18 cellular contexts compared by ENCODE assay signal in the genomic region with DNA sequence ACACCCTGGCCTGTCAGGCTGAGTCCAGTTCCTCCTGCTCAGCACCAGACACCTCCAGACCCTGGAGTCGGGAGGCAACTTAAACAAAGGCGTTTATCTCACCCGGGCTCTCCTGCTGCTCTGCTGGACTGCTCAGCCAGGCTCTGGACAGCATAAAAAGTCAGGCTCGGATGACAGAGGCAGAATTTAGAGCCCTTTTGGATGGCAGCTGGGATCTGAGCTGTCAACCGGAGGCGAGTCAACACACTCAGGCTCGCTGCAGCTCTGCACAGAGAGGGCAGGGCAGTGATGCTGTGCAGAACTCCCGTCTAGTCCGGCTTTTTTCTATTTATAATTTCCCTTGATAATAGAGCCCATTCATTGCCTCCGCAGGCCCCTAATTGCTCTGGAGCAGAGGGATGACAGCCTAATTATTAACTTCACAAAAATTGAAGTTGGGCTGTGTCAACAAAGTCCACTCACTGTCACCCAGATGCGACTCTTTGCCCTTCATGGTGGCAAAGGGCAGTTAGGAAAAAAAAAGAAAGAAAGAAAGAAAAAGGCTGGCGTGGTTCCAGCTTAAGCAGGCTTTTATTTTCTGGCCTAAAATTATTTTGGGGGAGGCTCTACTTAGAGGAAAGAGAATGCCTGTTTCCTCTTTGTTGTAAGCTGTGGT. TPM values are rescaled to one million over a fixed set of nuclear protein-coding genes. Genes with fewer than 3 reads are reported as not detected.
DNase-seq lines count a peak whose midpoint lies in the region; ATAC-seq, FAIRE-seq and TF ChIP-seq lines count a peak whose summit lies in the region.
"Had no signal": no experiment of that assay in that cellular context is flagged by ENCODE, and none has a peak within 500 bp of the region (broad histone marks: within the 10 kb centered on the region; RNA-seq: fewer than 3 reads in every experiment).

No MANE protein-coding gene starts in this region.

- no peaks in the 10 kb centered on the region for H3K79me1 ChIP-seq in H1 (ENCODE audit: low read depth, low read length)

- DNase-seq in AG20443 (ENCODE audit: low spot score) = peak; percentile 40
- DNase-seq in NCI-H69 (lab: John Stamatoyannopoulos, UW) = peak; percentile 98
- no peak for DNase-seq in H1 (ENCODE audit: low read depth in 1 of 2, low spot score in 2 of 2)
- DNase-seq in left lobe of liver (ENCODE audit: low spot score) = no peak
- DNase-seq in activated CD8-positive, alpha-beta T cell treated with anti-CD3 and anti-CD28 coated beads, Interleukin-2, amount 10 ng/mL, durations not matched to agents 7 days and 5 days = no peak
- DNase-seq in Calu3 = no peak
- no peak for DNase-seq in CD4-positive, alpha-beta memory T cell
- no peak for DNase-seq in GM20000 (ENCODE audit: low spot score)
- DNase-seq: activated CD4-positive, alpha-beta T cell treated with anti-CD3 and anti-CD28 coated beads, Interleukin-2, amount 50 U/mL, for 1 hour; activated naive CD8-positive, alpha-beta T cell treated with anti-CD3 and anti-CD28 coated beads, Interleukin-2, amount 50 U/mL, for 24 hours; activated T-cell treated with anti-CD3 and anti-CD28 coated beads, Interleukin-2, amount 50 U/mL, for 72 hours; DMS153; H9; mammary epithelial cell; NCI-H524 treated with DMSO at 0.1 percent for 48 hours; RPMI8226 had no signal

- H3K27me3 ChIP-seq in H1 (replicated peaks in 1 of 4; ENCODE audit: control insufficient read depth in 3 of 4, extremely low read depth in 1 of 4, insufficient read depth in 3 of 4, low read length in 3 of 4) = peaks cover 0 to 4% (median 2%) of the 10 kb centered on the region in 4 experiments; a peak in 6 of 7 replicates
- no peaks in the 10 kb centered on the region for H3K27me3 ChIP-seq in CD4-positive, alpha-beta memory T cell (ENCODE audit: insufficient read depth, low read length)

- H3K9me3 ChIP-seq in H1 (ENCODE audit: insufficient read depth in 2 of 2, low read depth in 1 of 2, low read length in 1 of 2) = no peaks in the 10 kb centered on the region
- H3K9me3 ChIP-seq in CD4-positive, alpha-beta memory T cell (ENCODE audit: control insufficient read depth in 1 of 2, low read length in 2 of 2) = no peaks in the 10 kb centered on the region

- FAIRE-seq in H1 (lab: Jason Lieb, UNC) = no peak

- no peak overlapping the region for H3K14ac ChIP-seq in H1 (ENCODE audit: insufficient read length)

- H3K4me1 ChIP-seq in H1 (replicated peaks in 1 of 4; ENCODE audit: control insufficient read depth in 3 of 4, insufficient read depth in 4 of 4, low read length in 3 of 4) = peaks cover 6 to 28% (median 15%) of the 10 kb centered on the region in 4 experiments
- H3K4me1 ChIP-seq in CD4-positive, alpha-beta memory T cell (ENCODE audit: insufficient read depth, low read length) = peaks cover 16% of the 10 kb centered on the region

- peak overlapping the region; percentile 83; the same call in 1 of the 2 replicates for H2BK20ac ChIP-seq in H1 (ENCODE audit: low read length)

- intact Hi-C loops in Calu3 (cut with micrococcal nuclease; ENCODE audit: unreplicated experiment) = loop anchor here (5.0 kb wide), 1 partner anchor 1027 kb away; no protein-coding TSS in a partner anchor
- intact Hi-C loops in CD4-positive, alpha-beta memory T cell (cut with micrococcal nuclease) = loop anchor here (5.0 kb wide), 1 partner anchor 42 kb away; no protein-coding TSS in a partner anchor

- H3K79me2 ChIP-seq in H1 (ENCODE audit: control insufficient read depth in 1 of 2, insufficient read depth in 2 of 2, low read length in 2 of 2) = no peaks in the 10 kb centered on the region

- CTCF ChIA-PET in H1 (lab: Charles Lee; ENCODE audit: partially characterized antibody) = interaction anchor here (0.6 to 11.1 kb wide), 7 partner anchors 25 to 814 kb away, joined by 3 to 184 read pairs (median 5); a partner anchor contains a TSS
- CTCF ChIA-PET in activated CD8-positive, alpha-beta T cell treated with anti-CD3 and anti-CD28 coated beads, Interleukin-2, amount 10 ng/mL, durations not matched to agents 7 days and 5 days (lab: Charles Lee) = interaction anchor here (6.5 kb wide), 1 partner anchor 39 kb away, joined by 155 read pairs; a partner anchor contains a TSS
- CTCF ChIA-PET in Calu3 (lab: Charles Lee) = no interaction called here
- CTCF ChIA-PET in CD4-positive, alpha-beta memory T cell (lab: Charles Lee; ENCODE audit: partially characterized antibody) = no interaction called here

- ATAC-seq in left lobe of liver = peak; percentile 35
- no peak for ATAC-seq in activated CD8-positive, alpha-beta T cell treated with anti-CD3 and anti-CD28 coated beads, Interleukin-2, amount 10 ng/mL, durations not matched to agents 7 days and 5 days
- ATAC-seq: activated naive CD8-positive, alpha-beta T cell treated with anti-CD3 and anti-CD28 coated beads, Interleukin-2, amount 50 U/mL, for 24 hours; activated T-cell treated with anti-CD3 and anti-CD28 coated beads, Interleukin-2, amount 50 U/mL, for 72 hours had no signal

- H3K23me2 ChIP-seq in H1 (ENCODE audit: low read depth, low read length) = no peaks in the 10 kb centered on the region; the same call in 1 of the 2 replicates

- TF ChIP-seq EP300 in H1 (IDR thresholded peaks at IDR 0.05; ENCODE audit: borderline replicate concordance in 1 of 2, low read depth in 2 of 2, low read length in 2 of 2) = no peak

- peak overlapping the region; percentile 47; the same call in 1 of the 2 replicates for H4K8ac ChIP-seq in H1 (ENCODE audit: extremely low read depth, insufficient read depth, low read length)

- WGBS in H1 (ENCODE audit: extremely low coverage in 1 of 2, insufficient coverage in 1 of 2, insufficient read length in 1 of 2, insufficient replicate concordance in 2 of 2, low coverage in 1 of 2, low lambda C conversion rate in 2 of 2, missing lambda C conversion rate in 1 of 2), 2 experiments = 86% methylated on average over 12 of the region's 12 CpGs; no CpG with 5 or more reads in 1 of the 2 experiments

- no peak overlapping the region for H3K18ac ChIP-seq in H1 (ENCODE audit: extremely low read depth, low read length)

- no peaks in the 10 kb centered on the region for H3K36me3 Mint-ChIP-seq in activated CD8-positive, alpha-beta T cell treated with anti-CD3 and anti-CD28 coated beads, Interleukin-2, amount 10 ng/mL, durations not matched to agents 7 days and 5 days (ENCODE audit: low read depth)
- no peaks in the 10 kb centered on the region for H3K36me3 Mint-ChIP-seq in Calu3 (ENCODE audit: insufficient read depth, unreplicated experiment)
- H3K36me3 Mint-ChIP-seq in CD4-positive, alpha-beta memory T cell = no peaks in the 10 kb centered on the region

- no peak overlapping the region for H3K4me2 ChIP-seq in H1 (ENCODE audit: insufficient read depth in 1 of 2, low read depth in 2 of 2, low read length in 2 of 2)

- no peak overlapping the region for H3K4me3 Mint-ChIP-seq in activated CD8-positive, alpha-beta T cell treated with anti-CD3 and anti-CD28 coated beads, Interleukin-2, amount 10 ng/mL, durations not matched to agents 7 days and 5 days
- no peak overlapping the region for H3K4me3 Mint-ChIP-seq in Calu3 (ENCODE audit: low read depth, unreplicated experiment)
- H3K4me3 Mint-ChIP-seq in CD4-positive, alpha-beta memory T cell = no peak overlapping the region
- H3K4me3 Mint-ChIP-seq: activated naive CD8-positive, alpha-beta T cell treated with anti-CD3 and anti-CD28 coated beads, Interleukin-2, amount 50 U/mL, for 24 hours; activated T-cell treated with anti-CD3 and anti-CD28 coated beads, Interleukin-2, amount 50 U/mL, for 72 hours; H9; IgD-negative memory B cell had no signal

- TF ChIP-seq CTCF in H1 (IDR thresholded peaks at IDR 0.05; ENCODE audit: control extremely low read depth in 1 of 3, insufficient read depth in 1 of 3, low read depth in 1 of 3, low read length in 3 of 3) (no peak), Calu3 (IDR thresholded peaks at IDR 0.05; ENCODE audit: unreplicated experiment) (no peak), GM20000 (IDR thresholded peaks at IDR 0.05; ENCODE audit: extremely low read depth, missing control alignments) (no peak)

- no TSS peak for BruUV-seq in Calu3 (replicated peaks; lab: Mats Ljungman, UMichigan)

- H2AFZ ChIP-seq in H1 (ENCODE audit: low read length) = no peak overlapping the region

- H3K36me3 ChIP-seq in H1 (ENCODE audit: control insufficient read depth in 2 of 4, insufficient read depth in 4 of 4, low read length in 3 of 4) = no peaks in the 10 kb centered on the region
- H3K36me3 ChIP-seq in CD4-positive, alpha-beta memory T cell (ENCODE audit: insufficient read depth, low read length) = no peaks in the 10 kb centered on the region

- H3K27me3 Mint-ChIP-seq in activated CD8-positive, alpha-beta T cell treated with anti-CD3 and anti-CD28 coated beads, Interleukin-2, amount 10 ng/mL, durations not matched to agents 7 days and 5 days (ENCODE audit: low read depth) = peaks cover 53% of the 10 kb centered on the region
- H3K27me3 Mint-ChIP-seq in Calu3 (ENCODE audit: unreplicated experiment) = peaks cover 85% of the 10 kb centered on the region
- peaks cover 49 to 59% of the 10 kb centered on the region in 2 donors for H3K27me3 Mint-ChIP-seq in CD4-positive, alpha-beta memory T cell

- no peak overlapping the region for H3K23ac ChIP-seq in H1 (ENCODE audit: insufficient read length)

- no peaks in the 10 kb centered on the region for H3K9me3 Mint-ChIP-seq in activated CD8-positive, alpha-beta T cell treated with anti-CD3 and anti-CD28 coated beads, Interleukin-2, amount 10 ng/mL, durations not matched to agents 7 days and 5 days (ENCODE audit: insufficient read depth)
- no peaks in the 10 kb centered on the region for H3K9me3 Mint-ChIP-seq in Calu3 (ENCODE audit: low read depth, unreplicated experiment)
- no peaks in the 10 kb centered on the region for H3K9me3 Mint-ChIP-seq in CD4-positive, alpha-beta memory T cell
- H3K9me3 Mint-ChIP-seq: activated naive CD8-positive, alpha-beta T cell treated with anti-CD3 and anti-CD28 coated beads, Interleukin-2, amount 50 U/mL, for 24 hours; activated T-cell treated with anti-CD3 and anti-CD28 coated beads, Interleukin-2, amount 50 U/mL, for 72 hours; IgD-negative memory B cell had no signal

- TF ChIP-seq RAD21 in H1 (IDR thresholded peaks at IDR 0.05 in 1 of 2, conservative IDR thresholded peaks at IDR 0.05 in 1 of 2; ENCODE audit: low read depth in 2 of 2, low read length in 2 of 2) = no peak

- H3K9ac ChIP-seq in H1 (replicated peaks in 1 of 4; ENCODE audit: extremely low read depth in 1 of 4, low read depth in 3 of 4, low read length in 3 of 4) = no peak overlapping the region

- peak overlapping the region; percentile 70; the same call in 1 of the 2 replicates for H2BK12ac ChIP-seq in H1 (ENCODE audit: low read depth, low read length)

- peak overlapping the region; percentile 75 for H4K91ac ChIP-seq in H1 (replicated peaks; ENCODE audit: insufficient read length, low read length)

- H2AK5ac ChIP-seq in H1 (ENCODE audit: low read depth, low read length) = no peak overlapping the region

- H3K27ac Mint-ChIP-seq in activated CD8-positive, alpha-beta T cell treated with anti-CD3 and anti-CD28 coated beads, Interleukin-2, amount 10 ng/mL, durations not matched to agents 7 days and 5 days = no peak overlapping the region
- H3K27ac Mint-ChIP-seq in Calu3 (ENCODE audit: unreplicated experiment) = no peak overlapping the region
- no peak overlapping the region for H3K27ac Mint-ChIP-seq in CD4-positive, alpha-beta memory T cell
- H3K27ac Mint-ChIP-seq: activated naive CD8-positive, alpha-beta T cell treated with anti-CD3 and anti-CD28 coated beads, Interleukin-2, amount 50 U/mL, for 24 hours; activated T-cell treated with anti-CD3 and anti-CD28 coated beads, Interleukin-2, amount 50 U/mL, for 72 hours; IgD-negative memory B cell had no signal

- H3K4me1 Mint-ChIP-seq in activated CD8-positive, alpha-beta T cell treated with anti-CD3 and anti-CD28 coated beads, Interleukin-2, amount 10 ng/mL, durations not matched to agents 7 days and 5 days (ENCODE audit: low read depth) = peaks cover 27% of the 10 kb centered on the region
- peaks cover 11% of the 10 kb centered on the region for H3K4me1 Mint-ChIP-seq in Calu3 (ENCODE audit: low read depth, unreplicated experiment)
- peaks cover 11 to 15% (median 13%) of the 10 kb centered on the region in 4 donors for H3K4me1 Mint-ChIP-seq in CD4-positive, alpha-beta memory T cell

- no peak overlapping the region for H2BK15ac ChIP-seq in H1 (ENCODE audit: low read length)

- H4K20me1 ChIP-seq in H1 (replicated peaks in 1 of 2; ENCODE audit: control insufficient read depth in 1 of 2, insufficient read depth in 2 of 2, low read length in 2 of 2) = no peaks in the 10 kb centered on the region

- no peak overlapping the region for H2BK120ac ChIP-seq in H1 (replicated peaks; ENCODE audit: low read depth, low read length)

- H3K56ac ChIP-seq in H1 (replicated peaks; ENCODE audit: insufficient read length, low read depth, low read length) = no peak overlapping the region

- no peak for TF ChIP-seq POLR2A in H1 (IDR thresholded peaks at IDR 0.05; ENCODE audit: control extremely low read depth in 1 of 2, low read depth in 2 of 2, low read length in 2 of 2)

- no peak overlapping the region for H4K5ac ChIP-seq in H1 (ENCODE audit: insufficient read length, low read depth, low read length)

- H2BK5ac ChIP-seq in H1 (ENCODE audit: low read depth, low read length) = peak overlapping the region; percentile 74; the same call in 1 of the 2 replicates

- POLR2A ChIA-PET in H1 (lab: Charles Lee; ENCODE audit: partially characterized antibody) = interaction anchor here (11.0 to 25.8 kb wide), 2 partner anchors 25 to 38 kb away, joined by 300 to 536 read pairs; a partner anchor contains a TSS
- POLR2A ChIA-PET in activated CD8-positive, alpha-beta T cell treated with anti-CD3 and anti-CD28 coated beads, Interleukin-2, amount 10 ng/mL, durations not matched to agents 7 days and 5 days (lab: Charles Lee) = no interaction called here
- POLR2A ChIA-PET in CD4-positive, alpha-beta memory T cell (lab: Charles Lee; ENCODE audit: partially characterized antibody) = no interaction called here

- no peak overlapping the region for H3K4me3 ChIP-seq in H1 (ENCODE audit: extremely low read depth in 1 of 4, insufficient read depth in 2 of 4, low read depth in 3 of 4, low read length in 4 of 4)
- no peak overlapping the region for H3K4me3 ChIP-seq in CD4-positive, alpha-beta memory T cell (ENCODE audit: low read length in 2 of 2)

- H3K4ac ChIP-seq in H1 (replicated peaks; ENCODE audit: insufficient read length, low read depth, low read length) = no peak overlapping the region

- H3K27ac ChIP-seq in H1 (ENCODE audit: low read depth, low read length) = no peak overlapping the region
- H3K27ac ChIP-seq in CD4-positive, alpha-beta memory T cell (ENCODE audit: low read depth, low read length) = no peak overlapping the region

RNA-seq across cellular contexts. Expression of a gene that starts 37.6 kb away (rescaled TPM):
- total RNA-seq in H1 (2021; fragmentation: NEBNext Ultra II Directional; extraction: Animal tissue kit (Norgen Biotek cat#: 25700)) = 40.0 and 53.1 TPM in 2 replicates
- polyA plus RNA-seq in H1 (2011; rRNA removed) = 26.4 and 52.2 TPM in 2 replicates
- 118 TPM for polyA plus RNA-seq in H1 (2011; cell fraction: cytosol; rRNA removed)
- 43.8 TPM for polyA plus RNA-seq in H1 (2011; cell fraction: nucleus; rRNA removed)
- polyA plus RNA-seq in H1 (2012, experiment 1 of 2) = 62.3 to 83.5 TPM (median 69.6 TPM) in 4 replicates
- polyA plus RNA-seq in H1 (2012, experiment 2 of 2) = 21.7 TPM
- 25.8 TPM for polyA plus RNA-seq in H1 (2013, experiment 1 of 2)
- 30.5 TPM for polyA plus RNA-seq in H1 (2013, experiment 2 of 2)
- 21.7 and 32.5 TPM in 2 replicates for polyA minus RNA-seq in H1 (2011; rRNA and poly(A)+ RNA removed)
- 81.5 TPM for polyA minus RNA-seq in H1 (2011; cell fraction: cytosol; rRNA and poly(A)+ RNA removed)
- polyA minus RNA-seq in H1 (2011; cell fraction: nucleus; rRNA and poly(A)+ RNA removed) = 67.2 TPM
- total RNA-seq in left lobe of liver = 0.65 TPM
- total RNA-seq in activated CD8-positive, alpha-beta T cell treated with anti-CD3 and anti-CD28 coated beads, Interleukin-2, amount 10 ng/mL, durations not matched to agents 7 days and 5 days = 10 to 100 TPM; 14.8 to 16.6 TPM
- total RNA-seq in Calu3 (2022) = 48.3 and 60.4 TPM in 2 replicates
- not detected for total RNA-seq in CD4-positive, alpha-beta memory T cell
- not detected for polyA plus RNA-seq in CD4-positive, alpha-beta memory T cell
- polyA plus RNA-seq: IgD-negative memory B cell had no signal

RNA-seq across cellular contexts. Expression of a gene that starts 55.6 kb away (rescaled TPM):
- total RNA-seq in H1 (2021; fragmentation: NEBNext Ultra II Directional; extraction: Animal tissue kit (Norgen Biotek cat#: 25700)) = not detected in 2 replicates
- polyA plus RNA-seq in H1 (2011; rRNA removed) = 0.13 TPM in 1 of 2 replicates, not detected in the other
- polyA plus RNA-seq in H1 (2011; cell fraction: cytosol; rRNA removed) = not detected
- polyA plus RNA-seq in H1 (2011; cell fraction: nucleus; rRNA removed) = 0.21 TPM
- 0.11 TPM in 1 of 4 replicates, not detected in the others for polyA plus RNA-seq in H1 (2012, experiment 1 of 2)
- polyA plus RNA-seq in H1 (2012, experiment 2 of 2) = 0.09 TPM
- 0.12 TPM for polyA plus RNA-seq in H1 (2013, experiment 1 of 2)
- not detected for polyA plus RNA-seq in H1 (2013, experiment 2 of 2)
- 0.09 TPM in 1 of 2 replicates, not detected in the other for polyA minus RNA-seq in H1 (2011; rRNA and poly(A)+ RNA removed)
- not detected for polyA minus RNA-seq in H1 (2011; cell fraction: cytosol; rRNA and poly(A)+ RNA removed)
- 1.5 TPM for polyA minus RNA-seq in H1 (2011; cell fraction: nucleus; rRNA and poly(A)+ RNA removed)
- total RNA-seq in left lobe of liver = not detected
- not detected for total RNA-seq in activated CD8-positive, alpha-beta T cell treated with anti-CD3 and anti-CD28 coated beads, Interleukin-2, amount 10 ng/mL, durations not matched to agents 7 days and 5 days
- total RNA-seq in Calu3 (2022) = not detected in 2 replicates
- total RNA-seq in CD4-positive, alpha-beta memory T cell = not detected
- not detected for polyA plus RNA-seq in CD4-positive, alpha-beta memory T cell
- polyA plus RNA-seq: AG04450, IgD-negative memory B cell, mammary epithelial cell had no signal

Comparison
In these comparisons a context has a peak if more than half of its experiments do, and no peak if none do; other contexts are left out.
1. DNase-seq: peak in AG20443 (single experiment) and NCI-H69 (single experiment); none in H1 (0 of 2), left lobe of liver (single experiment), activated CD8-positive, alpha-beta T cell treated with anti-CD3 and anti-CD28 coated beads, Interleukin-2, amount 10 ng/mL, durations not matched to agents 7 days and 5 days (single experiment), Calu3 (single experiment), CD4-positive, alpha-beta memory T cell (0 of 5) and GM20000 (single experiment).
2. CTCF ChIA-PET loops: an anchor here in H1 (0.6 to 11.1 kb wide) and activated CD8-positive, alpha-beta T cell treated with anti-CD3 and anti-CD28 coated beads, Interleukin-2, amount 10 ng/mL, durations not matched to agents 7 days and 5 days (6.5 kb wide); none called in Calu3 and CD4-positive, alpha-beta memory T cell.